ENCODE assay signal across 1 cellular context in genomic region chr5:119353686-119354366, GRCh38.
TF ChIP-seq lines count a peak whose summit lies in the region.

No MANE protein-coding gene starts in this region.

TF ChIP-seq in GM12878, 131 proteins besides CTCF, POLR2A, EP300 and RAD21 (continued from another document):
- TF ChIP-seq ZBTB40 (IDR thresholded peaks at IDR 0.05; ENCODE audit: borderline replicate concordance) (no peak), ZBED1 (IDR thresholded peaks at IDR 0.05; ENCODE audit: borderline replicate concordance) (0 out of 2 replicates have a peak, but pooled peaks have one; percentile 2), JUNB (IDR thresholded peaks at IDR 0.05) (0 out of 2 replicates have a peak, but pooled peaks have one; percentile 8), SMARCA5 (IDR thresholded peaks at IDR 0.05) (peak; percentile 65; the same call in 1 of the 2 replicates), TAF1 (IDR thresholded peaks at IDR 0.05; ENCODE audit: borderline replicate concordance, low read depth, low read length) (peak; percentile 51; the same call in 1 of the 2 replicates), MTA2 (IDR thresholded peaks at IDR 0.05; ENCODE audit: low read depth) (peak; percentile 35; the same call in 1 of the 2 replicates), ETV6 (conservative IDR thresholded peaks at IDR 0.05 in 1 of 2, IDR thresholded peaks at IDR 0.05 in 1 of 2; ENCODE audit: borderline replicate concordance in 1 of 2, low read depth in 1 of 2) (peak in 1 of 2 experiments; percentile 83; a peak in 2 of 4 replicates), STAT3 (IDR thresholded peaks at IDR 0.05; ENCODE audit: low read depth, low read length) (no peak), SIX5 (IDR thresholded peaks at IDR 0.05; ENCODE audit: low read depth, low read length, severe bottlenecking) (no peak), PAX5 (IDR thresholded peaks at IDR 0.05; ENCODE audit: borderline replicate concordance, low read depth, low read length) (0 out of 2 replicates have a peak, but pooled peaks have one; percentile 21), HDGF (IDR thresholded peaks at IDR 0.05) (0 out of 2 replicates have a peak, but pooled peaks have one; percentile 75), IKZF1 (conservative IDR thresholded peaks at IDR 0.05) (peak; percentile 49; the same call in 1 of the 2 replicates), EGR1 (IDR thresholded peaks at IDR 0.05; ENCODE audit: borderline replicate concordance in 1 of 2, low read depth in 2 of 2, low read length in 2 of 2) (no peak), MEF2B (IDR thresholded peaks at IDR 0.05; ENCODE audit: partially characterized antibody, poor library complexity, severe bottlenecking) (peak; percentile 41), RUNX3 (IDR thresholded peaks at IDR 0.05; ENCODE audit: low read length) (peak; percentile 16; the same call in 1 of the 2 replicates), NFIC (IDR thresholded peaks at IDR 0.05; ENCODE audit: low read depth, low read length) (0 out of 2 replicates have a peak, but pooled peaks have one; percentile 41), E4F1 (IDR thresholded peaks at IDR 0.05; ENCODE audit: borderline replicate concordance, partially characterized antibody) (no peak), TCF3 (IDR thresholded peaks at IDR 0.05; ENCODE audit: borderline replicate concordance, insufficient read depth, low read depth, low read length) (0 out of 2 replicates have a peak, but pooled peaks have one; percentile 66), SREBF2 (IDR thresholded peaks at IDR 0.05; ENCODE audit: low read length) (no peak), POU2F2 (IDR thresholded peaks at IDR 0.05; ENCODE audit: borderline replicate concordance, low read depth, low read length) (peak; percentile 64; the same call in 2 of the 3 replicates), NR2F1 (conservative IDR thresholded peaks at IDR 0.05) (peak; percentile 22; the same call in 1 of the 2 replicates), RAD51 (IDR thresholded peaks at IDR 0.05) (no peak), DPF2 (IDR thresholded peaks at IDR 0.05) (no peak; the same call in 1 of the 2 replicates), YY1 (IDR thresholded peaks at IDR 0.05; ENCODE audit: low read depth, low read length) (no peak), NBN (IDR thresholded peaks at IDR 0.05) (0 out of 2 replicates have a peak, but pooled peaks have one; percentile 29), POLR2AphosphoS5 (IDR thresholded peaks at IDR 0.05; ENCODE audit: low read length) (peak; percentile 72), ASH2L (IDR thresholded peaks at IDR 0.05; ENCODE audit: borderline replicate concordance, low read depth) (no peak), SIN3A (IDR thresholded peaks at IDR 0.05; ENCODE audit: low read depth, low read length) (no peak), MXI1 (IDR thresholded peaks at IDR 0.05; ENCODE audit: low read depth, low read length) (no peak), TARDBP (IDR thresholded peaks at IDR 0.05; ENCODE audit: borderline replicate concordance) (no peak), IKZF2 (IDR thresholded peaks at IDR 0.05) (peak; percentile 29 to 40; a peak in 2 of 4 replicates)
- TF ChIP-seq, protein P1, sequence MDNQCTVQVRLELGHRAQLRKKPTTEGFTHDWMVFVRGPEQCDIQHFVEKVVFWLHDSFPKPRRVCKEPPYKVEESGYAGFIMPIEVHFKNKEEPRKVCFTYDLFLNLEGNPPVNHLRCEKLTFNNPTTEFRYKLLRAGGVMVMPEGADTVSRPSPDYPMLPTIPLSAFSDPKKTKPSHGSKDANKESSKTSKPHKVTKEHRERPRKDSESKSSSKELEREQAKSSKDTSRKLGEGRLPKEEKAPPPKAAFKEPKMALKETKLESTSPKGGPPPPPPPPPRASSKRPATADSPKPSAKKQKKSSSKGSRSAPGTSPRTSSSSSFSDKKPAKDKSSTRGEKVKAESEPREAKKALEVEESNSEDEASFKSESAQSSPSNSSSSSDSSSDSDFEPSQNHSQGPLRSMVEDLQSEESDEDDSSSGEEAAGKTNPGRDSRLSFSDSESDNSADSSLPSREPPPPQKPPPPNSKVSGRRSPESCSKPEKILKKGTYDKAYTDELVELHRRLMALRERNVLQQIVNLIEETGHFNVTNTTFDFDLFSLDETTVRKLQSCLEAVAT (IDR thresholded peaks at IDR 0.05) = peak; percentile 55; the same call in 1 of the 2 replicates
- TF ChIP-seq, protein P2, sequence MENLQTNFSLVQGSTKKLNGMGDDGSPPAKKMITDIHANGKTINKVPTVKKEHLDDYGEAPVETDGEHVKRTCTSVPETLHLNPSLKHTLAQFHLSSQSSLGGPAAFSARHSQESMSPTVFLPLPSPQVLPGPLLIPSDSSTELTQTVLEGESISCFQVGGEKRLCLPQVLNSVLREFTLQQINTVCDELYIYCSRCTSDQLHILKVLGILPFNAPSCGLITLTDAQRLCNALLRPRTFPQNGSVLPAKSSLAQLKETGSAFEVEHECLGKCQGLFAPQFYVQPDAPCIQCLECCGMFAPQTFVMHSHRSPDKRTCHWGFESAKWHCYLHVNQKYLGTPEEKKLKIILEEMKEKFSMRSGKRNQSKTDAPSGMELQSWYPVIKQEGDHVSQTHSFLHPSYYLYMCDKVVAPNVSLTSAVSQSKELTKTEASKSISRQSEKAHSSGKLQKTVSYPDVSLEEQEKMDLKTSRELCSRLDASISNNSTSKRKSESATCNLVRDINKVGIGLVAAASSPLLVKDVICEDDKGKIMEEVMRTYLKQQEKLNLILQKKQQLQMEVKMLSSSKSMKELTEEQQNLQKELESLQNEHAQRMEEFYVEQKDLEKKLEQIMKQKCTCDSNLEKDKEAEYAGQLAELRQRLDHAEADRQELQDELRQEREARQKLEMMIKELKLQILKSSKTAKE (IDR thresholded peaks at IDR 0.05; ENCODE audit: low read depth, poor library complexity, severe bottlenecking) = peak; percentile 19
- TF ChIP-seq, protein P3, sequence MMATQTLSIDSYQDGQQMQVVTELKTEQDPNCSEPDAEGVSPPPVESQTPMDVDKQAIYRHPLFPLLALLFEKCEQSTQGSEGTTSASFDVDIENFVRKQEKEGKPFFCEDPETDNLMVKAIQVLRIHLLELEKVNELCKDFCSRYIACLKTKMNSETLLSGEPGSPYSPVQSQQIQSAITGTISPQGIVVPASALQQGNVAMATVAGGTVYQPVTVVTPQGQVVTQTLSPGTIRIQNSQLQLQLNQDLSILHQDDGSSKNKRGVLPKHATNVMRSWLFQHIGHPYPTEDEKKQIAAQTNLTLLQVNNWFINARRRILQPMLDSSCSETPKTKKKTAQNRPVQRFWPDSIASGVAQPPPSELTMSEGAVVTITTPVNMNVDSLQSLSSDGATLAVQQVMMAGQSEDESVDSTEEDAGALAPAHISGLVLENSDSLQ (IDR thresholded peaks at IDR 0.05) = no peak
